In the genomic region with DNA sequence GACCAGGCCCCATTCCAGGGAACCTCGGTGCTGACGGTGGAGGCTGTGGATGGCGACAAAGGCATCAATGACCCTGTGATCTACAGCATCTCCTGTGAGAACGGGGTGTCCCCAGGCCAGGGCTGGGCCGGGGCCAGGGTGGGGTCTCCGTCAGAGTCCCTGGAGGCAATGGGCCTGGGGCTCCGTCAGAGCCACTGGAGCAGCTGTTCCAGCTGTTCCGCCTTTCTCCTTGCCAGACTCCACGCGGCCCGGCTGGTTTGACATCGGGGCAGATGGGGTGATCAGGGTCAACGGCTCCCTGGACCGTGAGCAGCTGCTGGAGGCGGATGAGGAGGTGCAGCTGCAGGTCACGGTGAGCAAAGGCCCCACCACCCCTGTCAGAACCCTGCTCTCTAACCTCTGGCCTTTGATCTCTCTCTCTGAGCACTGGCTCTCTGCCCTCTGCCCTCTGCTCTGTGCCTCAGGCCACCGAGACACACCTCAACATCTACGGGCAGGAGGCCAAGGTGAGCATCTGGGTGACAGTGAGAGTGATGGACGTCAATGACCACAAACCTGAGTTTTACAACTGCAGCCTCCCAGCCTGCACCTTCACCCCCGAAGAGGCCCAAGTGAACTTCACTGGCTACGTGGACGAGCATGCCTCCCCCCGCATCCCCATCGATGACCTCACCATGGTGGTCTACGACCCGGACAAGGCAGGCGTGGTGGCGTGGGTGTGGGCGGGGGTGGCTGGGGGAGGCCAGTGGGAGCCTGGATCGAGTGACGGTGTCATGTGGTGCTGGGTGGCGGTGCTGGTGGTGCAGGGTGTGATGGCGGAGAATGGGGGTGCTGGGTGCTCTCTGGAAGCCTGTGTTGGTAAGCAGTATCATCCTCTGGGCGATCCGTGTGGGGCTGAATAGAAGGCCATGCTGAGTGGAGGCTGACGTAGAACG, we compare ENCODE assay signal across 23 cellular contexts. TPM values are rescaled to one million over a fixed set of nuclear protein-coding genes. Genes with fewer than 3 reads are reported as not detected.
"Had no signal": no experiment of that assay in that cellular context is flagged by ENCODE, and none has a peak within 500 bp of the region (broad histone marks: within the 10 kb centered on the region; RNA-seq: fewer than 3 reads in every experiment).

No MANE protein-coding gene starts in this region.

- H3K9me3 Mint-ChIP-seq: activated B cell treated with CpG ODN at 0.5 μM for 24 hours; activated CD4-positive, alpha-beta T cell treated with anti-CD3 and anti-CD28 coated beads, Interleukin-2, amount 10 ng/mL, durations not matched to agents 7 days and 5 days; activated CD8-positive, alpha-beta T cell treated with anti-CD3 and anti-CD28 coated beads for 36 hours; activated naive CD4-positive, alpha-beta T cell treated with anti-CD3 and anti-CD28 coated beads, Interleukin-2, amount 10 ng/mL, durations not matched to agents 7 days and 5 days; activated naive CD8-positive, alpha-beta T cell treated with anti-CD3 and anti-CD28 coated beads for 36 hours; activated T-cell treated with anti-CD3 and anti-CD28 coated beads, Interleukin-2, amount 50 U/mL, for 72 hours; activated T-helper 2 cell treated with anti-CD3 and anti-CD28 coated beads, Interferon-gamma antibody, Interleukin-2, Interleukin-4, amounts not matched to agents 10 μg/mL and 5 μg/mL and 100 μg/mL, durations not matched to agents 14 hours and 24 hours and 36 hours had no signal

- DNase-seq: activated B cell treated with CpG ODN at 0.5 μM for 24 hours; activated CD4-positive, alpha-beta T cell treated with anti-CD3 and anti-CD28 coated beads, Interleukin-2, amount 10 ng/mL, durations not matched to agents 7 days and 5 days; activated CD8-positive, alpha-beta memory T cell treated with anti-CD3 and anti-CD28 coated beads, Interleukin-2, amount 50 U/mL, for 4 hours; activated CD8-positive, alpha-beta T cell treated with anti-CD3 and anti-CD28 coated beads for 36 hours; activated gamma-delta T cell treated with Interleukin-2 at 50 U/mL for 16 hours; activated naive CD4-positive, alpha-beta T cell treated with anti-CD3 and anti-CD28 coated beads, Interleukin-2, amount 10 ng/mL, durations not matched to agents 7 days and 5 days; activated naive CD8-positive, alpha-beta T cell treated with anti-CD3 and anti-CD28 coated beads for 36 hours; activated T-cell treated with anti-CD3 and anti-CD28 coated beads, Interleukin-2, amount 50 U/mL, for 72 hours; cerebellar nuclear complex; Karpas-422; MM.1S; NCI-H1105; NCI-H1436; NCI-H1694 treated with DMSO at 0.1 percent for 48 hours; NCI-H2081; NCI-H510A treated with DMSO at 0.1 percent for 48 hours; NCI-H69; PC-3; SIG-M5; T-helper 17 cell; T-helper 9 cell had no signal

- H3K27me3 Mint-ChIP-seq: activated CD4-positive, alpha-beta T cell treated with anti-CD3 and anti-CD28 coated beads, Interleukin-2, amount 10 ng/mL, durations not matched to agents 7 days and 5 days; activated CD8-positive, alpha-beta T cell treated with anti-CD3 and anti-CD28 coated beads for 36 hours; activated naive CD8-positive, alpha-beta T cell treated with anti-CD3 and anti-CD28 coated beads for 36 hours had no signal

- H3K36me3 Mint-ChIP-seq: activated naive CD4-positive, alpha-beta T cell treated with anti-CD3 and anti-CD28 coated beads, Interleukin-2, amount 10 ng/mL, durations not matched to agents 7 days and 5 days; activated naive CD8-positive, alpha-beta T cell treated with anti-CD3 and anti-CD28 coated beads for 36 hours had no signal

- H3K27ac Mint-ChIP-seq: activated B cell treated with CpG ODN at 0.5 μM for 24 hours; activated CD4-positive, alpha-beta T cell treated with anti-CD3 and anti-CD28 coated beads, Interleukin-2, amount 10 ng/mL, durations not matched to agents 7 days and 5 days; activated CD8-positive, alpha-beta T cell treated with anti-CD3 and anti-CD28 coated beads for 36 hours; activated naive CD4-positive, alpha-beta T cell treated with anti-CD3 and anti-CD28 coated beads, Interleukin-2, amount 10 ng/mL, durations not matched to agents 7 days and 5 days; activated naive CD8-positive, alpha-beta T cell treated with anti-CD3 and anti-CD28 coated beads for 36 hours; activated T-cell treated with anti-CD3 and anti-CD28 coated beads, Interleukin-2, amount 50 U/mL, for 72 hours; activated T-helper 2 cell treated with anti-CD3 and anti-CD28 coated beads, Interferon-gamma antibody, Interleukin-2, Interleukin-4, amounts not matched to agents 10 μg/mL and 5 μg/mL and 100 μg/mL, durations not matched to agents 14 hours and 24 hours and 36 hours; T-helper 17 cell had no signal

- H3K4me3 Mint-ChIP-seq: activated B cell treated with CpG ODN at 0.5 μM for 24 hours; activated CD4-positive, alpha-beta T cell treated with anti-CD3 and anti-CD28 coated beads, Interleukin-2, amount 10 ng/mL, durations not matched to agents 7 days and 5 days; activated CD8-positive, alpha-beta T cell treated with anti-CD3 and anti-CD28 coated beads for 36 hours; activated naive CD4-positive, alpha-beta T cell treated with anti-CD3 and anti-CD28 coated beads, Interleukin-2, amount 10 ng/mL, durations not matched to agents 7 days and 5 days; activated naive CD8-positive, alpha-beta T cell treated with anti-CD3 and anti-CD28 coated beads for 36 hours; activated T-cell treated with anti-CD3 and anti-CD28 coated beads, Interleukin-2, amount 50 U/mL, for 72 hours; T-helper 17 cell had no signal

- ATAC-seq: activated CD8-positive, alpha-beta T cell treated with anti-CD3 and anti-CD28 coated beads for 36 hours; activated T-cell treated with anti-CD3 and anti-CD28 coated beads, Interleukin-2, amount 50 U/mL, for 72 hours; PC-3; T-helper 17 cell had no signal

RNA-seq across cellular contexts. Expression of gene SNCB, which starts 54.6 kb away (rescaled TPM):
- total RNA-seq: activated B cell treated with CpG ODN at 0.5 μM for 24 hours; activated CD4-positive, alpha-beta T cell treated with anti-CD3 and anti-CD28 coated beads, Interleukin-2, amount 10 ng/mL, durations not matched to agents 7 days and 5 days; activated T-helper 2 cell treated with anti-CD3 and anti-CD28 coated beads, Interferon-gamma antibody, Interleukin-2, Interleukin-4, amounts not matched to agents 10 μg/mL and 5 μg/mL and 100 μg/mL, durations not matched to agents 14 hours and 24 hours and 36 hours; T-helper 17 cell had no signal

RNA-seq across cellular contexts. Expression of gene EIF4E1B, which starts 54.7 kb away (rescaled TPM):
- total RNA-seq: activated B cell treated with CpG ODN at 0.5 μM for 24 hours; activated CD4-positive, alpha-beta T cell treated with anti-CD3 and anti-CD28 coated beads, Interleukin-2, amount 10 ng/mL, durations not matched to agents 7 days and 5 days; activated CD8-positive, alpha-beta T cell treated with anti-CD3 and anti-CD28 coated beads for 36 hours; activated naive CD8-positive, alpha-beta T cell treated with anti-CD3 and anti-CD28 coated beads for 36 hours; activated T-cell treated with anti-CD3 and anti-CD28 coated beads, Interleukin-2, amount 50 U/mL, for 72 hours; activated T-helper 2 cell treated with anti-CD3 and anti-CD28 coated beads, Interferon-gamma antibody, Interleukin-2, Interleukin-4, amounts not matched to agents 10 μg/mL and 5 μg/mL and 100 μg/mL, durations not matched to agents 14 hours and 24 hours and 36 hours; cardiac septum; PC-3; T-helper 17 cell had no signal
